In the genomic region with DNA sequence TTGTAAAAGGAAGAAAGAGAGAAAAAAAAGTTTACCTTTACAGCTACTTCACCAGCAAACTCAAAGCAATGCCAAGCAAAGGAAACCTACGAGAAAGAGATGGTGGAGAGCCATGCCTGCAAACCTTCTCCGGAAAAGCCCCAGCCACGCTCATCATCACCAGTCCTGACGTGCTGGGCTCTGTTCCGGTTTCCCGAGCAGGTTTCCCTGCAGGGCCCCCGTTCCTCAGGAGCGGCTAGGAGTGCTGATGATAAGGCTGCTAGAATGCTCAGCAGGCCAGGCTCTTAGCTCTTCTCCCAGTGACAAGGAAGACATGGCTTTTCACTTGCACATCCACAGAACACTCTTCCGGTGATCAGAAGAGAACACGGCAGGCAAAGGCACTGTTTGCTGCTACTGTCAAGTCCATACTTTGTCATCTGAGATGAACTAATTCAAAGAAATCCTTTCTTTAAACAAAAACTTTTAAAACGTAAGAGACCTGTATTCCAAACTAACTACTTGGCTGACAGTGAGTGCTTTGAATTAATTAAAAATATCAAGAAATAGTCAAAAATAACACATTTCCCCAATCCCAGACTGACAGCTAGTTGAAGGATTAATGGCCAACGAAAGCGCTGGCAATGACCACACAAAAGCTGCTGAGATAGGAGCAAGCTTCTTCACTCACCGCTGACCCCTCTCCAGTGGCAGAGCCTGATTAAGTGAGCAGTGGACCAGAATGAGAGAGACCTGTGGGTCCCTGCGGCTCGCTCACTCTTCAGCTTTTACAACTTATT, we compare ENCODE assay signal across 1 cellular context.
TF ChIP-seq lines count a peak whose summit lies in the region.

No MANE protein-coding gene starts in this region.

TF ChIP-seq in H1, 55 proteins besides CTCF, POLR2A, EP300 and RAD21:
- TF ChIP-seq KDM5A (IDR thresholded peaks at IDR 0.05; ENCODE audit: low read length) (no peak), SIN3A (conservative IDR thresholded peaks at IDR 0.05 in 1 of 2, IDR thresholded peaks at IDR 0.05 in 1 of 2; ENCODE audit: low read depth in 1 of 2, low read length in 2 of 2) (no peak), BRCA1 (IDR thresholded peaks at IDR 0.05; ENCODE audit: low read depth, low read length) (no peak), CBX8 (IDR thresholded peaks at IDR 0.05; ENCODE audit: borderline replicate concordance, low read depth, low read length) (no peak), EGR1 (IDR thresholded peaks at IDR 0.05; ENCODE audit: borderline replicate concordance, low read depth, low read length) (no peak), CHD2 (IDR thresholded peaks at IDR 0.05; ENCODE audit: low read length) (no peak), JUN (IDR thresholded peaks at IDR 0.05; ENCODE audit: low read depth, low read length) (no peak), KDM4A (IDR thresholded peaks at IDR 0.05; ENCODE audit: low read depth, low read length, severe bottlenecking) (no peak), MAFK (IDR thresholded peaks at IDR 0.05; ENCODE audit: low read depth, low read length) (no peak), CHD1 (IDR thresholded peaks at IDR 0.05; ENCODE audit: low read depth, low read length) (no peak), CREB1 (IDR thresholded peaks at IDR 0.05) (no peak), RXRA (IDR thresholded peaks at IDR 0.05; ENCODE audit: insufficient read depth, low read depth, low read length) (no peak), SP2 (IDR thresholded peaks at IDR 0.05; ENCODE audit: low read length) (no peak), ASH2L (IDR thresholded peaks at IDR 0.05; ENCODE audit: low read length) (no peak), GTF2F1 (IDR thresholded peaks at IDR 0.05; ENCODE audit: borderline replicate concordance, low read depth, low read length) (no peak)
- TF ChIP-seq, protein P1, sequence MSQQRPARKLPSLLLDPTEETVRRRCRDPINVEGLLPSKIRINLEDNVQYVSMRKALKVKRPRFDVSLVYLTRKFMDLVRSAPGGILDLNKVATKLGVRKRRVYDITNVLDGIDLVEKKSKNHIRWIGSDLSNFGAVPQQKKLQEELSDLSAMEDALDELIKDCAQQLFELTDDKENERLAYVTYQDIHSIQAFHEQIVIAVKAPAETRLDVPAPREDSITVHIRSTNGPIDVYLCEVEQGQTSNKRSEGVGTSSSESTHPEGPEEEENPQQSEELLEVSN (IDR thresholded peaks at IDR 0.05): no peak
